In genomic region chr4:170675568-170676262, GRCh38 we compare ENCODE assay signal across 14 cellular contexts.
A peak's percentile ranks its signal among the peaks of the same experiment; 100 is the strongest.
DNase-seq lines count a peak whose midpoint lies in the region; ATAC-seq, FAIRE-seq and TF ChIP-seq lines count a peak whose summit lies in the region.
"Had no signal": no experiment of that assay in that cellular context is flagged by ENCODE, and none has a peak within 500 bp of the region (broad histone marks: within the 10 kb centered on the region; RNA-seq: fewer than 3 reads in every experiment).

No MANE protein-coding gene starts in this region.

- DNase-seq in GM19239 (ENCODE audit: insufficient read length, low spot score) (no peak), neural progenitor cell (ENCODE audit: low spot score) (peak; percentile 15), glutamatergic neuron (no peak), HT-29 (ENCODE audit: low spot score) (no peak), vagina (ENCODE audit: extremely low spot score in 2 of 2) (no peak), GM03348 (ENCODE audit: low spot score) (no peak)
- DNase-seq: activated CD4-positive, CD25-positive, alpha-beta regulatory T cell; activated T-cell treated with anti-CD3 and anti-CD28 coated beads, Interleukin-2, amount 50 U/mL, for 1 hour; CD4-positive, alpha-beta T cell; central memory CD4-positive, alpha-beta T cell; naive thymus-derived CD8-positive, alpha-beta T cell; NCI-H1105 treated with DMSO at 0.1 percent for 48 hours had no signal

- no peak overlapping the region for H2AFZ ChIP-seq in neural progenitor cell (replicated peaks)

- peak; percentile 47 for FAIRE-seq in GM19239 (lab: Jason Lieb, UNC)

- no peaks in the 10 kb centered on the region for H3K36me3 ChIP-seq in neural progenitor cell
- no peaks in the 10 kb centered on the region for H3K36me3 ChIP-seq in vagina

- ATAC-seq in HG02973 (IDR thresholded peaks at IDR 0.05; ENCODE audit: unreplicated experiment) (peak; percentile 47), SK-N-SH treated with all-trans-retinoic acid at 6 μM for 48 hours (peak; percentile 75)
- ATAC-seq: naive thymus-derived CD8-positive, alpha-beta T cell had no signal

- peaks cover 3% of the 10 kb centered on the region for H3K36me3 Mint-ChIP-seq in neural progenitor cell
- H3K36me3 Mint-ChIP-seq in glutamatergic neuron (ENCODE audit: unreplicated experiment), result no peaks in the 10 kb centered on the region
- H3K36me3 Mint-ChIP-seq: naive thymus-derived CD8-positive, alpha-beta T cell had no signal

- no peak overlapping the region for H3K27ac ChIP-seq in neural progenitor cell
- no peak overlapping the region for H3K27ac ChIP-seq in vagina

- H3K27ac Mint-ChIP-seq in neural progenitor cell (no peak overlapping the region), glutamatergic neuron (ENCODE audit: unreplicated experiment) (no peak overlapping the region)
- H3K27ac Mint-ChIP-seq: CD4-positive, alpha-beta T cell; naive thymus-derived CD8-positive, alpha-beta T cell had no signal

- H3K9me3 ChIP-seq in neural progenitor cell (ENCODE audit: low read depth), result no peaks in the 10 kb centered on the region
- H3K9me3 ChIP-seq in vagina, result no peaks in the 10 kb centered on the region

- TF ChIP-seq POLR2A in vagina (IDR thresholded peaks at IDR 0.05), result no peak

- H3K9me3 Mint-ChIP-seq in neural progenitor cell (peaks cover 11% of the 10 kb centered on the region), glutamatergic neuron (ENCODE audit: unreplicated experiment) (peaks cover 7% of the 10 kb centered on the region)

- no peak overlapping the region for H3K9ac ChIP-seq in neural progenitor cell

- H3K4me2 ChIP-seq in neural progenitor cell, result no peak overlapping the region

- no peak overlapping the region for H3K4me3 Mint-ChIP-seq in neural progenitor cell
- no peak overlapping the region for H3K4me3 Mint-ChIP-seq in glutamatergic neuron (ENCODE audit: unreplicated experiment)
- H3K4me3 Mint-ChIP-seq: CD4-positive, alpha-beta T cell; naive thymus-derived CD8-positive, alpha-beta T cell had no signal

- H3K27me3 ChIP-seq in neural progenitor cell (no peaks in the 10 kb centered on the region), vagina (no peaks in the 10 kb centered on the region)

- intact Hi-C loops in vagina (cut with DNase I), result no loop called here

- no peaks in the 10 kb centered on the region for H4K20me1 ChIP-seq in neural progenitor cell (ENCODE audit: low read depth)

- no peak overlapping the region for H3K4me3 ChIP-seq in neural progenitor cell
- no peak overlapping the region for H3K4me3 ChIP-seq in vagina

- H3K4me1 ChIP-seq in neural progenitor cell, result peaks cover 3% of the 10 kb centered on the region
- no peaks in the 10 kb centered on the region for H3K4me1 ChIP-seq in vagina

- H3K27me3 Mint-ChIP-seq in neural progenitor cell (ENCODE audit: insufficient read depth, low read depth) (no peaks in the 10 kb centered on the region), glutamatergic neuron (ENCODE audit: unreplicated experiment) (peaks cover 1% of the 10 kb centered on the region)
- H3K27me3 Mint-ChIP-seq: CD4-positive, alpha-beta T cell; naive thymus-derived CD8-positive, alpha-beta T cell had no signal

- peaks cover 16% of the 10 kb centered on the region for H3K4me1 Mint-ChIP-seq in neural progenitor cell
- no peaks in the 10 kb centered on the region for H3K4me1 Mint-ChIP-seq in glutamatergic neuron (ENCODE audit: low read depth, unreplicated experiment)
- H3K4me1 Mint-ChIP-seq: naive thymus-derived CD8-positive, alpha-beta T cell had no signal

- no peaks in the 10 kb centered on the region for H3K79me2 ChIP-seq in neural progenitor cell (ENCODE audit: low read depth)

- H3F3A ChIP-seq in neural progenitor cell (ENCODE audit: low read depth), result no peaks in the 10 kb centered on the region

- no peak for TF ChIP-seq CTCF in neural progenitor cell (IDR thresholded peaks at IDR 0.05)
- TF ChIP-seq CTCF in glutamatergic neuron (IDR thresholded peaks at IDR 0.05; ENCODE audit: partially characterized antibody, unreplicated experiment), result no peak
- TF ChIP-seq CTCF in vagina (IDR thresholded peaks at IDR 0.05), result no peak

TF ChIP-seq in SK-N-SH treated with all-trans-retinoic acid at 6 μM for 48 hours, 23 proteins besides CTCF, POLR2A, EP300 and RAD21:
- TF ChIP-seq ZNF565 (CRISPR knock-in tag; conservative IDR thresholded peaks at IDR 0.05; ENCODE audit: low read depth) (no peak), PPARA (CRISPR knock-in tag; IDR thresholded peaks at IDR 0.05; ENCODE audit: borderline replicate concordance) (no peak), ZC3H10 (CRISPR knock-in tag; IDR thresholded peaks at IDR 0.05) (no peak), POU6F1 (CRISPR knock-in tag; IDR thresholded peaks at IDR 0.05; ENCODE audit: borderline replicate concordance, low read depth) (no peak), CSDC2 (CRISPR knock-in tag; IDR thresholded peaks at IDR 0.05) (no peak), ZFP3 (CRISPR knock-in tag; IDR thresholded peaks at IDR 0.05) (no peak), BACH2 (CRISPR knock-in tag; IDR thresholded peaks at IDR 0.05; ENCODE audit: borderline replicate concordance) (no peak), ZNF8 (CRISPR knock-in tag; IDR thresholded peaks at IDR 0.05) (no peak), ARNTL (CRISPR knock-in tag; IDR thresholded peaks at IDR 0.05; ENCODE audit: borderline replicate concordance, low read depth) (no peak), GLIS3 (CRISPR knock-in tag; IDR thresholded peaks at IDR 0.05) (no peak), TCF4 (CRISPR knock-in tag; IDR thresholded peaks at IDR 0.05; ENCODE audit: borderline replicate concordance) (no peak), RARB (CRISPR knock-in tag; IDR thresholded peaks at IDR 0.05) (no peak), CSRNP3 (CRISPR knock-in tag; IDR thresholded peaks at IDR 0.05) (no peak), TOX (CRISPR knock-in tag; IDR thresholded peaks at IDR 0.05; ENCODE audit: borderline replicate concordance) (no peak), PATZ1 (CRISPR knock-in tag; IDR thresholded peaks at IDR 0.05; ENCODE audit: borderline replicate concordance) (no peak), SNAI2 (CRISPR knock-in tag; IDR thresholded peaks at IDR 0.05) (no peak)
